Comparison of ENCODE assay signal across 10 cellular contexts in genomic region chr19:40411125-40411842, GRCh38. TPM values are rescaled to one million over a fixed set of nuclear protein-coding genes. Genes with fewer than 3 reads are reported as not detected.
DNase-seq lines count a peak whose midpoint lies in the region; TF ChIP-seq lines count a peak whose summit lies in the region.
"Had no signal": no experiment of that assay in that cellular context is flagged by ENCODE, and none has a peak within 500 bp of the region (broad histone marks: within the 10 kb centered on the region; RNA-seq: fewer than 3 reads in every experiment).

No MANE protein-coding gene starts in this region.

- H3K4me3 ChIP-seq in mammary epithelial cell (replicated peaks in 1 of 3; ENCODE audit: insufficient read depth in 1 of 3, low read depth in 2 of 3, low read length in 3 of 3) = no peak overlapping the region

- H3K9ac ChIP-seq in mammary epithelial cell (ENCODE audit: insufficient read depth, low read length) = no peak overlapping the region

- intact Hi-C loops in mammary epithelial cell (cut with micrococcal nuclease) = no loop called here

- peak overlapping the region; percentile 84 for H2AFZ ChIP-seq in mammary epithelial cell (ENCODE audit: low read depth, low read length)

- in situ Hi-C loops in GM13977 (cut with MboI; ENCODE audit: low pct_unique_long_range_greater_than_20kb, low sequenced_read_pairs, unreplicated experiment) = no loop called here
- in situ Hi-C loops in mammary epithelial cell (cut with MboI; ENCODE audit: low sequenced_read_pairs in 2 of 2) = no loop called here

- CTCF ChIA-PET in mammary epithelial cell (lab: Charles Lee; ENCODE audit: low non-redundant PET) = no interaction called here

- H3K27ac Mint-ChIP-seq in nephron progenitor cell = peak overlapping the region; percentile 95

- no peak overlapping the region for H3K4me3 Mint-ChIP-seq in nephron progenitor cell

- DNase-seq in GM13977 (ENCODE audit: low spot score) (peak; percentile 63), mammary epithelial cell (no peak), nephron progenitor cell (no peak), NCI-H2196 treated with DMSO at 0.1 percent for 48 hours (lab: John Stamatoyannopoulos, UW; ENCODE audit: unreplicated experiment) (no peak), GOT3 (lab: John Stamatoyannopoulos, UW) (no peak), dedifferentiated amniotic fluid mesenchymal stem cell (ENCODE audit: extremely low spot score) (no peak)
- DNase-seq: C1 segment of cervical spinal cord, MV-4-11 had no signal

- H3K36me3 ChIP-seq in mammary epithelial cell (ENCODE audit: insufficient read depth, low read length) = no peaks in the 10 kb centered on the region

- dilution Hi-C loops in mammary epithelial cell (cut with HindIII; ENCODE audit: low sequenced_read_pairs) = no loop called here

- peaks cover 20% of the 10 kb centered on the region for H3K4me1 ChIP-seq in mammary epithelial cell (ENCODE audit: insufficient read depth, low read length)

- H4K20me1 ChIP-seq in mammary epithelial cell (ENCODE audit: insufficient read depth, low read length) = no peaks in the 10 kb centered on the region

- no peaks in the 10 kb centered on the region for H3K36me3 Mint-ChIP-seq in nephron progenitor cell (ENCODE audit: low read depth)
- H3K36me3 Mint-ChIP-seq: activated naive CD4-positive, alpha-beta T cell treated with anti-CD3 and anti-CD28 coated beads, Interleukin-2, amount 50 U/mL, for 72 hours had no signal

- no TSS peak for BruUV-seq in mammary epithelial cell (replicated peaks; lab: Mats Ljungman, UMichigan)

- peaks cover 26% of the 10 kb centered on the region for H3K4me1 Mint-ChIP-seq in nephron progenitor cell

- no peaks in the 10 kb centered on the region for H3K79me2 ChIP-seq in mammary epithelial cell (ENCODE audit: insufficient read depth, low read length)

- no peaks in the 10 kb centered on the region for H3K9me3 Mint-ChIP-seq in nephron progenitor cell
- H3K9me3 Mint-ChIP-seq: activated naive CD4-positive, alpha-beta T cell treated with anti-CD3 and anti-CD28 coated beads, Interleukin-2, amount 50 U/mL, for 72 hours had no signal

- WGBS in mammary epithelial cell (ENCODE audit: low coverage, missing lambda C conversion rate) = 39% methylated on average over 12 of the region's 16 CpGs

- no peak overlapping the region for H3K27ac ChIP-seq in mammary epithelial cell (ENCODE audit: insufficient read depth, low read depth, low read length)
- H3K27ac ChIP-seq: VCaP had no signal

- TF ChIP-seq CTCF in GM13977 (IDR thresholded peaks at IDR 0.05; ENCODE audit: extremely low read depth, insufficient read depth, missing control alignments) (no peak), mammary epithelial cell (conservative IDR thresholded peaks at IDR 0.05 in 1 of 2, IDR thresholded peaks at IDR 0.05 in 1 of 2; ENCODE audit: extremely low read depth in 1 of 2, insufficient read depth in 1 of 2, low read depth in 1 of 2, low read length in 2 of 2) (no peak), nephron progenitor cell (IDR thresholded peaks at IDR 0.05) (no peak)

- H3K4me2 ChIP-seq in mammary epithelial cell (ENCODE audit: insufficient read depth, low read depth, low read length) = peak overlapping the region; percentile 29

- peaks cover 8% of the 10 kb centered on the region for H3K27me3 Mint-ChIP-seq in nephron progenitor cell (ENCODE audit: low read depth, poor library complexity)

- H3K9me3 ChIP-seq in mammary epithelial cell (replicated peaks; ENCODE audit: insufficient read depth, low read length) = no peaks in the 10 kb centered on the region

- H3K27me3 ChIP-seq in mammary epithelial cell (ENCODE audit: insufficient read depth, low read length) = no peaks in the 10 kb centered on the region

RNA-seq across cellular contexts. Expression of gene PRX, which starts 1.9 kb away (rescaled TPM):
- total RNA-seq in mammary epithelial cell = 1 to 10 TPM; 1.7 to 2.3 TPM
- 0.42 TPM for polyA plus RNA-seq in mammary epithelial cell
- polyA minus RNA-seq in mammary epithelial cell = 0.10 TPM

RNA-seq across cellular contexts. Expression of gene SERTAD1, which starts 14.5 kb away (rescaled TPM):
- 10 to 100 TPM; 20.6 to 25.8 TPM for total RNA-seq in mammary epithelial cell
- 29.4 TPM for polyA plus RNA-seq in mammary epithelial cell
- 16.0 TPM for polyA minus RNA-seq in mammary epithelial cell

RNA-seq across cellular contexts. Expression of gene HIPK4, which starts 21.3 kb away (rescaled TPM):
- under 1 TPM; 0.12 to 0.33 TPM for total RNA-seq in mammary epithelial cell
- polyA plus RNA-seq in mammary epithelial cell = 0.07 TPM
- not detected for polyA minus RNA-seq in mammary epithelial cell
- total RNA-seq: activated naive CD4-positive, alpha-beta T cell treated with anti-CD3 and anti-CD28 coated beads, Interleukin-2, amount 50 U/mL, for 72 hours had no signal

RNA-seq across cellular contexts. Expression of gene SERTAD3, which starts 32.9 kb away (rescaled TPM):
- 10 to 100 TPM; 34.3 to 35.8 TPM for total RNA-seq in mammary epithelial cell
- polyA plus RNA-seq in mammary epithelial cell = 19.3 TPM
- 32.7 TPM for polyA minus RNA-seq in mammary epithelial cell

RNA-seq across cellular contexts. Expression of gene BLVRB, which starts 54.3 kb away (rescaled TPM):
- 10 to 100 TPM; 57.6 to 92.5 TPM for total RNA-seq in mammary epithelial cell
- polyA plus RNA-seq in mammary epithelial cell = 88.3 TPM
- polyA minus RNA-seq in mammary epithelial cell = 52.5 TPM
